1 cellular context compared by ENCODE assay signal in the genomic region with DNA sequence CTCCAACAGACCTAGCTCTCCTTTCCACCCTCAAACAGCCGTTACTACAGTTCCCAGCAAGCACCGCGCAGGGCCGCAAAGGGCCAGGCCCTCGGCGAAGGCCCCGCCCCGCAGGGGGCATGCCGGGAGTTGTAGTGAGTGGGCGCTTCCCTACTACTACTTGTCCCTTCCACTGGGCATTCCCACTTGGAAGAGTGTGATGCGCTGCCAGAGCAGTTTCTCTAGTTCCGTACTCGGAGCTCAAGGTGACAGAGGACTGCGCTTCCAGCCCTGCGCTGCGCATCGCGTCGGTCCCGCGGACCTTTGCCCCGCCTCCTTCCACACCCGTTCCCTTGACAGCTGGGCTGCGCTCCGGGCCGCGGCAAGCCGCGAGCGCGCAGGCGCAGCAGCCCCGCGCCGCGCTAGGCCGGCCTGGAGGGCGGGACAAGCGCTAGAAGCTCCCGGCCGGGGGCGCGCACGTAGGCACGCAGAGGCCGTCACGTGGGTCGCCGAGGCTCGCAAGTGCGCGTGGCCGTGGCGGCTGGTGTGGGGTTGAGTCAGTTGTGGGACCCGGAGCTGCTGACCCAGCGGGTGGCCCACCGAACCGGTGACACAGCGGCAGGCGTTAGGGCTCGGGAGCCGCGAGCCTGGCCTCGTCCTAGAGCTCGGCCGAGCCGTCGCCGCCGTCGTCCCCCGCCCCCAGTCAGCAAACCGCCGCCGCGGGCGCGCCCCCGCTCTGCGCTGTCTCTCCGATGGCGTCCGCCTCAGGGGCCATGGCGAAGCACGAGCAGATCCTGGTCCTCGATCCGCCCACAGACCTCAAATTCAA.
TF ChIP-seq lines count a peak whose summit lies in the region.

A gene with protein sequence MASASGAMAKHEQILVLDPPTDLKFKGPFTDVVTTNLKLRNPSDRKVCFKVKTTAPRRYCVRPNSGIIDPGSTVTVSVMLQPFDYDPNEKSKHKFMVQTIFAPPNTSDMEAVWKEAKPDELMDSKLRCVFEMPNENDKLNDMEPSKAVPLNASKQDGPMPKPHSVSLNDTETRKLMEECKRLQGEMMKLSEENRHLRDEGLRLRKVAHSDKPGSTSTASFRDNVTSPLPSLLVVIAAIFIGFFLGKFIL (plus strand): TSS at position 491 of the 808 bp plus-strand sequence. CDS start 241 bp downstream, at position 732.

TF ChIP-seq in K562, 482 proteins besides CTCF, POLR2A, EP300 and RAD21 (continued from another document and continues in another):
- TF ChIP-seq HNRNPLL (IDR thresholded peaks at IDR 0.05; ENCODE audit: low read depth, low read length, poor library complexity, severe bottlenecking) (peak; percentile 88), ZNF212 (CRISPR knock-in tag; IDR thresholded peaks at IDR 0.05) (peak; percentile 83; the same call in 1 of the 2 replicates), ZNF551 (CRISPR knock-in tag; IDR thresholded peaks at IDR 0.05) (no peak), PPARD (CRISPR knock-in tag; IDR thresholded peaks at IDR 0.05) (no peak), MTA3 (IDR thresholded peaks at IDR 0.05; ENCODE audit: borderline replicate concordance) (peak; percentile 97), ZNF76 (CRISPR knock-in tag; IDR thresholded peaks at IDR 0.05; ENCODE audit: borderline replicate concordance) (peak; percentile 13; the same call in 1 of the 2 replicates), SETDB1 (IDR thresholded peaks at IDR 0.05; ENCODE audit: low read length) (peak; percentile 96), ZZZ3 (IDR thresholded peaks at IDR 0.05) (no peak), EP400 (IDR thresholded peaks at IDR 0.05) (no peak), ZNF23 (CRISPR knock-in tag; IDR thresholded peaks at IDR 0.05) (peak; percentile 71), NRF1 (conservative IDR thresholded peaks at IDR 0.05 in 1 of 2, IDR thresholded peaks at IDR 0.05 in 1 of 2) (peak; percentile 97 to 98), DDX20 (tag; IDR thresholded peaks at IDR 0.05; ENCODE audit: low read depth) (no peak), ZNF12 (CRISPR knock-in tag; IDR thresholded peaks at IDR 0.05) (no peak), DACH1 (IDR thresholded peaks at IDR 0.05; ENCODE audit: partially characterized antibody) (no peak), XRCC4 (IDR thresholded peaks at IDR 0.05; ENCODE audit: extremely low read depth, insufficient read depth, insufficient read length) (no peak), PURB (CRISPR knock-in tag; IDR thresholded peaks at IDR 0.05; ENCODE audit: low read depth) (no peak), PRMT5 (CRISPR knock-in tag; IDR thresholded peaks at IDR 0.05) (no peak), BMI1 (IDR thresholded peaks at IDR 0.05; ENCODE audit: low read length) (peak; percentile 68; the same call in 1 of the 2 replicates), ZC3H8 (IDR thresholded peaks at IDR 0.05) (no peak), RUNX1 (IDR thresholded peaks at IDR 0.05; ENCODE audit: low read depth) (no peak), SRSF1 (IDR thresholded peaks at IDR 0.05; ENCODE audit: low read depth, low read length) (no peak), HSF4 (CRISPR knock-in tag; IDR thresholded peaks at IDR 0.05; ENCODE audit: borderline replicate concordance) (no peak), ARNT (IDR thresholded peaks at IDR 0.05) (no peak), CBX5 (IDR thresholded peaks at IDR 0.05; ENCODE audit: borderline replicate concordance, low read depth) (no peak), GABPB2 (CRISPR knock-in tag; conservative IDR thresholded peaks at IDR 0.05) (no peak), CCNT2 (IDR thresholded peaks at IDR 0.05; ENCODE audit: borderline replicate concordance, extremely low read depth, insufficient read length, low read depth, low read length) (peak; percentile 94)
- TF ChIP-seq, protein P1, sequence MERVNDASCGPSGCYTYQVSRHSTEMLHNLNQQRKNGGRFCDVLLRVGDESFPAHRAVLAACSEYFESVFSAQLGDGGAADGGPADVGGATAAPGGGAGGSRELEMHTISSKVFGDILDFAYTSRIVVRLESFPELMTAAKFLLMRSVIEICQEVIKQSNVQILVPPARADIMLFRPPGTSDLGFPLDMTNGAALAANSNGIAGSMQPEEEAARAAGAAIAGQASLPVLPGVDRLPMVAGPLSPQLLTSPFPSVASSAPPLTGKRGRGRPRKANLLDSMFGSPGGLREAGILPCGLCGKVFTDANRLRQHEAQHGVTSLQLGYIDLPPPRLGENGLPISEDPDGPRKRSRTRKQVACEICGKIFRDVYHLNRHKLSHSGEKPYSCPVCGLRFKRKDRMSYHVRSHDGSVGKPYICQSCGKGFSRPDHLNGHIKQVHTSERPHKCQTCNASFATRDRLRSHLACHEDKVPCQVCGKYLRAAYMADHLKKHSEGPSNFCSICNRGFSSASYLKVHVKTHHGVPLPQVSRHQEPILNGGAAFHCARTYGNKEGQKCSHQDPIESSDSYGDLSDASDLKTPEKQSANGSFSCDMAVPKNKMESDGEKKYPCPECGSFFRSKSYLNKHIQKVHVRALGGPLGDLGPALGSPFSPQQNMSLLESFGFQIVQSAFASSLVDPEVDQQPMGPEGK (CRISPR knock-in tag; IDR thresholded peaks at IDR 0.05; ENCODE audit: borderline replicate concordance), result no peak; the same call in 1 of the 2 replicates
- TF ChIP-seq, protein P2, sequence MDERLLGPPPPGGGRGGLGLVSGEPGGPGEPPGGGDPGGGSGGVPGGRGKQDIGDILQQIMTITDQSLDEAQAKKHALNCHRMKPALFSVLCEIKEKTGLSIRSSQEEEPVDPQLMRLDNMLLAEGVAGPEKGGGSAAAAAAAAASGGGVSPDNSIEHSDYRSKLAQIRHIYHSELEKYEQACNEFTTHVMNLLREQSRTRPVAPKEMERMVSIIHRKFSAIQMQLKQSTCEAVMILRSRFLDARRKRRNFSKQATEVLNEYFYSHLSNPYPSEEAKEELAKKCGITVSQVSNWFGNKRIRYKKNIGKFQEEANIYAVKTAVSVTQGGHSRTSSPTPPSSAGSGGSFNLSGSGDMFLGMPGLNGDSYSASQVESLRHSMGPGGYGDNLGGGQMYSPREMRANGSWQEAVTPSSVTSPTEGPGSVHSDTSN (CRISPR knock-in tag; IDR thresholded peaks at IDR 0.05; ENCODE audit: low read depth), result no peak
- TF ChIP-seq, protein P2 (tag; conservative IDR thresholded peaks at IDR 0.05; ENCODE audit: low read depth), result no peak
- TF ChIP-seq, protein P3, sequence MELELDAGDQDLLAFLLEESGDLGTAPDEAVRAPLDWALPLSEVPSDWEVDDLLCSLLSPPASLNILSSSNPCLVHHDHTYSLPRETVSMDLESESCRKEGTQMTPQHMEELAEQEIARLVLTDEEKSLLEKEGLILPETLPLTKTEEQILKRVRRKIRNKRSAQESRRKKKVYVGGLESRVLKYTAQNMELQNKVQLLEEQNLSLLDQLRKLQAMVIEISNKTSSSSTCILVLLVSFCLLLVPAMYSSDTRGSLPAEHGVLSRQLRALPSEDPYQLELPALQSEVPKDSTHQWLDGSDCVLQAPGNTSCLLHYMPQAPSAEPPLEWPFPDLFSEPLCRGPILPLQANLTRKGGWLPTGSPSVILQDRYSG (tag; conservative IDR thresholded peaks at IDR 0.05; ENCODE audit: low read depth), result 0 out of 2 replicates have a peak, but pooled peaks have one; percentile 27
- TF ChIP-seq, protein P4, sequence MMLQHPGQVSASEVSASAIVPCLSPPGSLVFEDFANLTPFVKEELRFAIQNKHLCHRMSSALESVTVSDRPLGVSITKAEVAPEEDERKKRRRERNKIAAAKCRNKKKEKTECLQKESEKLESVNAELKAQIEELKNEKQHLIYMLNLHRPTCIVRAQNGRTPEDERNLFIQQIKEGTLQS (IDR thresholded peaks at IDR 0.05), result no peak
- TF ChIP-seq, protein P4 (CRISPR knock-in tag; conservative IDR thresholded peaks at IDR 0.05), result no peak
- TF ChIP-seq, protein P5, sequence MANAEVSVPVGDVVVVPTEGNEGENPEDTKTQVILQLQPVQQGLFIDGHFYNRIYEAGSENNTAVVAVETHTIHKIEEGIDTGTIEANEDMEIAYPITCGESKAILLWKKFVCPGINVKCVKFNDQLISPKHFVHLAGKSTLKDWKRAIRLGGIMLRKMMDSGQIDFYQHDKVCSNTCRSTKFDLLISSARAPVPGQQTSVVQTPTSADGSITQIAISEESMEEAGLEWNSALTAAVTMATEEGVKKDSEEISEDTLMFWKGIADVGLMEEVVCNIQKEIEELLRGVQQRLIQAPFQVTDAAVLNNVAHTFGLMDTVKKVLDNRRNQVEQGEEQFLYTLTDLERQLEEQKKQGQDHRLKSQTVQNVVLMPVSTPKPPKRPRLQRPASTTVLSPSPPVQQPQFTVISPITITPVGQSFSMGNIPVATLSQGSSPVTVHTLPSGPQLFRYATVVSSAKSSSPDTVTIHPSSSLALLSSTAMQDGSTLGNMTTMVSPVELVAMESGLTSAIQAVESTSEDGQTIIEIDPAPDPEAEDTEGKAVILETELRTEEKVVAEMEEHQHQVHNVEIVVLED (CRISPR knock-in tag; IDR thresholded peaks at IDR 0.05), result peak; percentile 97
- TF ChIP-seq, protein P6, sequence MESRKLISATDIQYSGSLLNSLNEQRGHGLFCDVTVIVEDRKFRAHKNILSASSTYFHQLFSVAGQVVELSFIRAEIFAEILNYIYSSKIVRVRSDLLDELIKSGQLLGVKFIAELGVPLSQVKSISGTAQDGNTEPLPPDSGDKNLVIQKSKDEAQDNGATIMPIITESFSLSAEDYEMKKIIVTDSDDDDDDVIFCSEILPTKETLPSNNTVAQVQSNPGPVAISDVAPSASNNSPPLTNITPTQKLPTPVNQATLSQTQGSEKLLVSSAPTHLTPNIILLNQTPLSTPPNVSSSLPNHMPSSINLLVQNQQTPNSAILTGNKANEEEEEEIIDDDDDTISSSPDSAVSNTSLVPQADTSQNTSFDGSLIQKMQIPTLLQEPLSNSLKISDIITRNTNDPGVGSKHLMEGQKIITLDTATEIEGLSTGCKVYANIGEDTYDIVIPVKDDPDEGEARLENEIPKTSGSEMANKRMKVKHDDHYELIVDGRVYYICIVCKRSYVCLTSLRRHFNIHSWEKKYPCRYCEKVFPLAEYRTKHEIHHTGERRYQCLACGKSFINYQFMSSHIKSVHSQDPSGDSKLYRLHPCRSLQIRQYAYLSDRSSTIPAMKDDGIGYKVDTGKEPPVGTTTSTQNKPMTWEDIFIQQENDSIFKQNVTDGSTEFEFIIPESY (CRISPR knock-in tag; IDR thresholded peaks at IDR 0.05), result 0 out of 2 replicates have a peak, but pooled peaks have one; percentile 32
- TF ChIP-seq, protein P7, sequence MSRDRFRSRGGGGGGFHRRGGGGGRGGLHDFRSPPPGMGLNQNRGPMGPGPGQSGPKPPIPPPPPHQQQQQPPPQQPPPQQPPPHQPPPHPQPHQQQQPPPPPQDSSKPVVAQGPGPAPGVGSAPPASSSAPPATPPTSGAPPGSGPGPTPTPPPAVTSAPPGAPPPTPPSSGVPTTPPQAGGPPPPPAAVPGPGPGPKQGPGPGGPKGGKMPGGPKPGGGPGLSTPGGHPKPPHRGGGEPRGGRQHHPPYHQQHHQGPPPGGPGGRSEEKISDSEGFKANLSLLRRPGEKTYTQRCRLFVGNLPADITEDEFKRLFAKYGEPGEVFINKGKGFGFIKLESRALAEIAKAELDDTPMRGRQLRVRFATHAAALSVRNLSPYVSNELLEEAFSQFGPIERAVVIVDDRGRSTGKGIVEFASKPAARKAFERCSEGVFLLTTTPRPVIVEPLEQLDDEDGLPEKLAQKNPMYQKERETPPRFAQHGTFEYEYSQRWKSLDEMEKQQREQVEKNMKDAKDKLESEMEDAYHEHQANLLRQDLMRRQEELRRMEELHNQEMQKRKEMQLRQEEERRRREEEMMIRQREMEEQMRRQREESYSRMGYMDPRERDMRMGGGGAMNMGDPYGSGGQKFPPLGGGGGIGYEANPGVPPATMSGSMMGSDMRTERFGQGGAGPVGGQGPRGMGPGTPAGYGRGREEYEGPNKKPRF (IDR thresholded peaks at IDR 0.05; ENCODE audit: low read depth, low read length), result no peak
- TF ChIP-seq, protein P8, sequence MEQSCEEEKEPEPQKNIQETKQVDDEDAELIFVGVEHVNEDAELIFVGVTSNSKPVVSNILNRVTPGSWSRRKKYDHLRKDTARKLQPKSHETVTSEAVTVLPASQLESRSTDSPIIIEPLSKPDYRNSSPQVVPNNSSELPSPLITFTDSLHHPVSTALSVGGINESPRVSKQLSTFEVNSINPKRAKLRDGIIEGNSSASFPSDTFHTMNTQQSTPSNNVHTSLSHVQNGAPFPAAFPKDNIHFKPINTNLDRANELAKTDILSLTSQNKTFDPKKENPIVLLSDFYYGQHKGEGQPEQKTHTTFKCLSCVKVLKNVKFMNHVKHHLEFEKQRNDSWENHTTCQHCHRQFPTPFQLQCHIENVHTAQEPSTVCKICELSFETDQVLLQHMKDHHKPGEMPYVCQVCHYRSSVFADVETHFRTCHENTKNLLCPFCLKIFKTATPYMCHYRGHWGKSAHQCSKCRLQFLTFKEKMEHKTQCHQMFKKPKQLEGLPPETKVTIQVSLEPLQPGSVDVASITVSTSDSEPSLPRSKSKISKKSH (CRISPR knock-in tag; IDR thresholded peaks at IDR 0.05), result no peak
- TF ChIP-seq, protein P9, sequence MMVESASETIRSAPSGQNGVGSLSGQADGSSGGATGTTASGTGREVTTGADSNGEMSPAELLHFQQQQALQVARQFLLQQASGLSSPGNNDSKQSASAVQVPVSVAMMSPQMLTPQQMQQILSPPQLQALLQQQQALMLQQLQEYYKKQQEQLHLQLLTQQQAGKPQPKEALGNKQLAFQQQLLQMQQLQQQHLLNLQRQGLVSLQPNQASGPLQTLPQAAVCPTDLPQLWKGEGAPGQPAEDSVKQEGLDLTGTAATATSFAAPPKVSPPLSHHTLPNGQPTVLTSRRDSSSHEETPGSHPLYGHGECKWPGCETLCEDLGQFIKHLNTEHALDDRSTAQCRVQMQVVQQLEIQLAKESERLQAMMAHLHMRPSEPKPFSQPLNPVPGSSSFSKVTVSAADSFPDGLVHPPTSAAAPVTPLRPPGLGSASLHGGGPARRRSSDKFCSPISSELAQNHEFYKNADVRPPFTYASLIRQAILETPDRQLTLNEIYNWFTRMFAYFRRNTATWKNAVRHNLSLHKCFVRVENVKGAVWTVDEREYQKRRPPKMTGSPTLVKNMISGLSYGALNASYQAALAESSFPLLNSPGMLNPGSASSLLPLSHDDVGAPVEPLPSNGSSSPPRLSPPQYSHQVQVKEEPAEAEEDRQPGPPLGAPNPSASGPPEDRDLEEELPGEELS (CRISPR knock-in tag; IDR thresholded peaks at IDR 0.05; ENCODE audit: borderline replicate concordance), result no peak
